28 cellular contexts compared by ENCODE assay signal in the genomic region with DNA sequence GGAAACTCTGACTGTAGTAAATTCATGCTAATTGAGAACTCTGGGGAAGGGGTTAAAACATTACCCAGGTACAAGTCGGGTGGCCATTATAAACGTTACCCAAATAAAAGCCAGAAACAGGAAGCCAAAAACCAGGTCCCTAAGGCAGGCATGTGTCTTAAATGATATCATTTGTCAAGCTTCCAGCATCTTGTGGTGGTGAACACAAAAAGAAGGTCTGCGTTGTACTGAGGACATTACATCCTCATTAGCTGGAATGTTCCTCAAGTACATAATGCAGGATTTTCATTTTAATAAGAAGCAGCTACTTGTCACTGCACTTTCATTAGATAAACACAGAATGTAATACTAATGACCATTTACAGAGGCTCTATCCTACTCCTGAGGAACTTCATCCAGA. TPM values are rescaled to one million over a fixed set of nuclear protein-coding genes. Genes with fewer than 3 reads are reported as not detected.
DNase-seq lines count a peak whose midpoint lies in the region; FAIRE-seq and TF ChIP-seq lines count a peak whose summit lies in the region.
"Had no signal": no experiment of that assay in that cellular context is flagged by ENCODE, and none has a peak within 500 bp of the region (broad histone marks: within the 10 kb centered on the region; RNA-seq: fewer than 3 reads in every experiment).

No MANE protein-coding gene starts in this region.

- H3K9ac ChIP-seq in adipocyte (ENCODE audit: low read length) (no peak overlapping the region), keratinocyte (ENCODE audit: control insufficient read depth, extremely low read depth, insufficient read depth, low read length) (no peak overlapping the region)
- H3K9ac ChIP-seq: KMS-11 had no signal

- no peaks in the 10 kb centered on the region for H3K27me3 ChIP-seq in adipocyte (replicated peaks; ENCODE audit: control insufficient read depth, insufficient read depth, low read length)
- no peaks in the 10 kb centered on the region for H3K27me3 ChIP-seq in keratinocyte (ENCODE audit: control insufficient read depth, extremely low read depth, insufficient read depth, low read length)
- no peaks in the 10 kb centered on the region for H3K27me3 ChIP-seq in dorsolateral prefrontal cortex
- H3K27me3 ChIP-seq: body of pancreas, colonic mucosa, foreskin keratinocyte had no signal

- H3K4me3 ChIP-seq in AG10803 (ENCODE audit: low read length) (no peak overlapping the region), adipocyte (ENCODE audit: low read length) (no peak overlapping the region), keratinocyte (ENCODE audit: control insufficient read depth in 2 of 3, extremely low read depth in 1 of 3, insufficient read depth in 2 of 3, low read depth in 1 of 3, low read length in 3 of 3) (no peak overlapping the region), coronary artery (no peak overlapping the region), dorsolateral prefrontal cortex (no peak overlapping the region)
- H3K4me3 ChIP-seq: body of pancreas, colonic mucosa, lower lobe of right lung, thoracic aorta had no signal

- H2AFZ ChIP-seq in keratinocyte (ENCODE audit: control insufficient read depth, low read length) = no peak overlapping the region

- H4K20me1 ChIP-seq in keratinocyte (ENCODE audit: control insufficient read depth, extremely low read depth, insufficient read depth, low read length) = no peaks in the 10 kb centered on the region

- TF ChIP-seq CTCF in AG10803 (conservative IDR thresholded peaks at IDR 0.05; ENCODE audit: low read length) = no peak
- TF ChIP-seq CTCF in keratinocyte (optimal IDR thresholded peaks at IDR 0.05 in 1 of 3, IDR thresholded peaks at IDR 0.05 in 1 of 3, conservative IDR thresholded peaks at IDR 0.05 in 1 of 3; ENCODE audit: extremely low read depth in 1 of 3, insufficient read depth in 2 of 3, low read length in 3 of 3) = no peak
- TF ChIP-seq CTCF in coronary artery (IDR thresholded peaks at IDR 0.05) = no peak
- no peak for TF ChIP-seq CTCF in dorsolateral prefrontal cortex (IDR thresholded peaks at IDR 0.05 in 54 of 56, conservative IDR thresholded peaks at IDR 0.05 in 2 of 56; ENCODE audit: low read depth in 1 of 56, partially characterized antibody in 56 of 56)

- H3K9me1 ChIP-seq in keratinocyte (ENCODE audit: control insufficient read depth, extremely low read depth, insufficient read depth, low read length) = no peaks in the 10 kb centered on the region

- dilution Hi-C loops in keratinocyte (cut with MboI; ENCODE audit: extremely low pct_ligation_motif_present, low sequenced_read_pairs) = no loop called here

- peak; percentile 17 for FAIRE-seq in keratinocyte (lab: Jason Lieb, UNC)

- peaks cover 2% of the 10 kb centered on the region for H3K79me2 ChIP-seq in keratinocyte (ENCODE audit: control insufficient read depth, insufficient read depth, low read length)

- H3K4me2 ChIP-seq in keratinocyte (ENCODE audit: control insufficient read depth, extremely low read depth, insufficient read depth, low read depth, low read length) = no peak overlapping the region
- H3K4me2 ChIP-seq: KMS-11 had no signal

- H3K9me3 ChIP-seq in adipocyte (ENCODE audit: control insufficient read depth, low read length) (no peaks in the 10 kb centered on the region), keratinocyte (ENCODE audit: control insufficient read depth, low read depth, low read length) (no peaks in the 10 kb centered on the region)
- H3K9me3 ChIP-seq: body of pancreas, colonic mucosa, lower lobe of right lung, thoracic aorta had no signal

- peaks cover 46% of the 10 kb centered on the region for H3K4me1 ChIP-seq in adipocyte (ENCODE audit: control insufficient read depth, insufficient read depth, low read length)
- no peaks in the 10 kb centered on the region for H3K4me1 ChIP-seq in keratinocyte (ENCODE audit: control insufficient read depth, extremely low read depth, insufficient read depth, low read length)
- H3K4me1 ChIP-seq: colonic mucosa, lower lobe of right lung had no signal

- H3K36me3 ChIP-seq in adipocyte (ENCODE audit: control insufficient read depth, insufficient read depth, low read length, severe bottlenecking) (peaks cover 7% of the 10 kb centered on the region), keratinocyte (ENCODE audit: control insufficient read depth in 2 of 2, extremely low read depth in 1 of 2, insufficient read depth in 2 of 2, low read length in 2 of 2) (peaks cover 2 to 7% of the 10 kb centered on the region in 2 experiments)
- H3K36me3 ChIP-seq: colonic mucosa, thoracic aorta had no signal

- intact Hi-C loops in dorsolateral prefrontal cortex (cut with DNase I) = no loop called here

- H3K27ac ChIP-seq in keratinocyte (ENCODE audit: control insufficient read depth, insufficient read depth, low read length) (no peak overlapping the region), coronary artery (no peak overlapping the region), dorsolateral prefrontal cortex (peak overlapping the region in 1 of 59 donors; percentile 1)
- H3K27ac ChIP-seq: body of pancreas, colonic mucosa, foreskin keratinocyte, KMS-11, lower lobe of right lung, thoracic aorta had no signal

- peak; percentile 64 for DNase-seq in AG10803 (ENCODE audit: low read depth)
- peak; percentile 38 for DNase-seq in ELR (ENCODE audit: low read depth)
- peak; percentile 42 for DNase-seq in adipocyte (ENCODE audit: low read depth)
- DNase-seq in keratinocyte (ENCODE audit: low read depth, low spot score) = no peak
- DNase-seq in RPMI8226 = no peak
- no peak for DNase-seq in coronary artery (ENCODE audit: low spot score)
- DNase-seq in effector CD8-positive, alpha-beta T cell (lab: John Stamatoyannopoulos, UW) = no peak
- no peak for DNase-seq in dorsolateral prefrontal cortex
- DNase-seq: activated CD8-positive, alpha-beta memory T cell treated with anti-CD3 and anti-CD28 coated beads for 24 hours; activated naive CD4-positive, alpha-beta T cell treated with anti-CD3 and anti-CD28 coated beads, Interleukin-2, amount 10 ng/mL, durations not matched to agents 7 days and 5 days; activated T-cell treated with anti-CD3 and anti-CD28 coated beads, Interleukin-2, amount 50 U/mL, for 48 hours; body of pancreas; colonic mucosa; DMS79; foreskin keratinocyte; H9; hippocampal formation; islet precursor cell; lower lobe of right lung; NCI-H1048; NCI-H1930; NCI-H446 treated with DMSO at 0.1 percent for 48 hours; NK-92 treated with Interleukin-12 subunit alpha and Interleukin-12 subunit beta, amount 100 ng/mL, for 24 hours; occipital lobe; retina; T1000 had no signal

RNA-seq across cellular contexts. Expression of gene PTGR3, which starts 10.9 kb away (rescaled TPM):
- 22.2 to 25.2 TPM (median 22.5 TPM) in 3 replicates for polyA plus RNA-seq in keratinocyte
- 8.2 TPM for polyA plus RNA-seq in keratinocyte (2011; ENCODE audit: low read depth)
- polyA plus RNA-seq in keratinocyte (2011; cell fraction: cytosol; rRNA removed) = 22.3 and 25.2 TPM in 2 replicates
- polyA plus RNA-seq in keratinocyte (2011; cell fraction: nucleus; rRNA removed) = 25.0 and 27.0 TPM in 2 replicates
- 14.8 and 17.2 TPM in 2 replicates for polyA plus RNA-seq in keratinocyte (2012; ENCODE audit: low replicate concordance)
- 14.9 to 30.2 TPM (median 28.5 TPM) in 3 replicates for polyA minus RNA-seq in keratinocyte
- polyA minus RNA-seq in keratinocyte (2011; cell fraction: cytosol; rRNA and poly(A)+ RNA removed) = 9.6 TPM
- 9.0 and 14.8 TPM in 2 replicates for polyA minus RNA-seq in keratinocyte (2011; cell fraction: nucleus; rRNA and poly(A)+ RNA removed)
- total RNA-seq in dorsolateral prefrontal cortex = 10 to 100 TPM; 32.1 to 76.5 (median 56.0) TPM

RNA-seq across cellular contexts. Expression of gene TSHZ1, which starts 12.6 kb away (rescaled TPM):
- polyA plus RNA-seq in keratinocyte = 1.3 to 2.2 TPM (median 1.6 TPM) in 3 replicates
- 2.9 TPM for polyA plus RNA-seq in keratinocyte (2011; ENCODE audit: low read depth)
- 1.9 and 2.4 TPM in 2 replicates for polyA plus RNA-seq in keratinocyte (2011; cell fraction: cytosol; rRNA removed)
- 3.4 and 4.0 TPM in 2 replicates for polyA plus RNA-seq in keratinocyte (2011; cell fraction: nucleus; rRNA removed)
- polyA plus RNA-seq in keratinocyte (2012; ENCODE audit: low replicate concordance) = 2.7 and 4.3 TPM in 2 replicates
- polyA minus RNA-seq in keratinocyte = 2.0 to 6.8 TPM (median 3.3 TPM) in 3 replicates
- 2.3 TPM for polyA minus RNA-seq in keratinocyte (2011; cell fraction: cytosol; rRNA and poly(A)+ RNA removed)
- 2.0 and 3.4 TPM in 2 replicates for polyA minus RNA-seq in keratinocyte (2011; cell fraction: nucleus; rRNA and poly(A)+ RNA removed)
- 10 to 100 TPM; 24.7 to 83.6 (median 37.5) TPM for total RNA-seq in dorsolateral prefrontal cortex

Comparison
In these comparisons a context has a peak if more than half of its experiments do, and no peak if none do; other contexts are left out.
1. DNase-seq: peak in AG10803 (single experiment), ELR (single experiment) and adipocyte (single experiment); none in keratinocyte (single experiment), RPMI8226 (single experiment), coronary artery (single experiment), effector CD8-positive, alpha-beta T cell (single experiment) and dorsolateral prefrontal cortex (0 of 10).